1 cellular context compared by ENCODE assay signal in the genomic region with DNA sequence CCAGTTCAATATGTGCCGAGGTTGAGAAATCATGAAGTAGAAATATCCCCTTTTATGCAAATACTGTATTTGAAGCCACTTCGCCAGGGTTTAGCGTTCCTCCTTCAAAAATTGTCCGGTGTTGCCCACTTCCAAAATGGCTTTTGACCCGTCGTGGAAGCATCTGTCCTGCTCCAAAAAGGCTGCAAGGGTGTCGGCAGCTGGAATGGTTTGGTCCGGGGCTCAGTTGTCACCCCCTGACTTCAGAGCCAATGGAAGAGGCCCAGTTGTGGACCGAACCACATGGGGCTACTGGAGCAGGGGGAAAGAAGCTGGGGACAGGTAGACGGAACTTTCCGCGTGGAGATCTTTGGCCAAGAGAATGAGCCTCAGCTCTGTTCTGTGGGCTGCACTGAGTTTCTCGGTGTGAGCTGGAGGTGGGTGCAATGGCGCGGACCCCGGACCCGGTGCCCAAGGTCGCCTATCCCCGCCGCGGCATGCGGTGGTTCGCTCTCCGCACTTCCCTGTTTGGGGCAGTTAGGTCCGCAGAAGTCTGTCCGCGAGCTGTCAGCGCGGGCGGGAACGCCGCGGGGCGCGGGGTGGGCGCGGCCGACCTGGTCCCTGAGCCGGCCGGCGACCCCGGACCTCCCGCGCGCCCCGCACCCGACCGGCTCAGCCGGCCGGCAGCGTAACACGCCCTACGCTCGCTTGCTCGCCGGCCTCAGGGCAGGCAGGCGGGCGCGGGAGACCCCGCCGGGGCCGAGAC.
TF ChIP-seq lines count a peak whose summit lies in the region.

A gene (plus strand): TSS at position 527 of the 745 bp plus-strand sequence. CDS start 259 bp downstream, outside the sequence.

TF ChIP-seq in K562, 482 proteins besides CTCF, POLR2A, EP300 and RAD21 (continued from another document and continues in another):
- TF ChIP-seq JUND (IDR thresholded peaks at IDR 0.05; ENCODE audit: borderline replicate concordance, low read depth, low read length) (peak; percentile 99), JUND (tag; IDR thresholded peaks at IDR 0.05; ENCODE audit: borderline replicate concordance, low read depth, low read length) (no peak), ZNF75A (CRISPR knock-in tag; IDR thresholded peaks at IDR 0.05) (no peak), NCOA4 (IDR thresholded peaks at IDR 0.05; ENCODE audit: partially characterized antibody) (no peak), ZBTB7A (IDR thresholded peaks at IDR 0.05; ENCODE audit: borderline replicate concordance, control insufficient read depth, low read depth, low read length) (peak; percentile 93; the same call in 1 of the 2 replicates), BRD9 (IDR thresholded peaks at IDR 0.05; ENCODE audit: low read depth, partially characterized antibody) (no peak), ZNF23 (CRISPR knock-in tag; IDR thresholded peaks at IDR 0.05) (no peak), HDAC8 (tag; IDR thresholded peaks at IDR 0.05) (0 out of 2 replicates have a peak, but pooled peaks have one; percentile 22), RB1 (IDR thresholded peaks at IDR 0.05; ENCODE audit: low read depth) (peak; percentile 83; the same call in 1 of the 2 replicates), TAF7 (tag; IDR thresholded peaks at IDR 0.05) (peak; percentile 17; the same call in 1 of the 2 replicates), CC2D1A (IDR thresholded peaks at IDR 0.05) (no peak), PHB (CRISPR knock-in tag; IDR thresholded peaks at IDR 0.05) (no peak), ZNF785 (CRISPR knock-in tag; IDR thresholded peaks at IDR 0.05) (no peak), MAFF (IDR thresholded peaks at IDR 0.05; ENCODE audit: low read length) (peak; percentile 84), ZKSCAN3 (CRISPR knock-in tag; IDR thresholded peaks at IDR 0.05) (no peak), TEAD2 (tag; IDR thresholded peaks at IDR 0.05) (no peak), NFATC3 (IDR thresholded peaks at IDR 0.05) (no peak), ILF3 (IDR thresholded peaks at IDR 0.05; ENCODE audit: borderline replicate concordance) (no peak), KDM2B (CRISPR knock-in tag; IDR thresholded peaks at IDR 0.05) (no peak), RAD51 (IDR thresholded peaks at IDR 0.05; ENCODE audit: borderline replicate concordance, low read depth) (no peak), FOXM1 (IDR thresholded peaks at IDR 0.05; ENCODE audit: low read depth) (peak; percentile 98), FOXM1 (CRISPR knock-in tag; IDR thresholded peaks at IDR 0.05; ENCODE audit: low read depth) (no peak), SIX5 (IDR thresholded peaks at IDR 0.05; ENCODE audit: borderline replicate concordance in 1 of 2, insufficient read depth in 1 of 2, low read depth in 1 of 2, low read length in 2 of 2) (peak; percentile 75 to 83), RFX1 (IDR thresholded peaks at IDR 0.05) (no peak; the same call in 1 of the 2 replicates), SPI1 (IDR thresholded peaks at IDR 0.05; ENCODE audit: borderline replicate concordance, low read depth, low read length) (peak; percentile 98), E2F3 (CRISPR knock-in tag; IDR thresholded peaks at IDR 0.05) (peak; percentile 79), YY1 (IDR thresholded peaks at IDR 0.05; ENCODE audit: borderline replicate concordance in 1 of 3, control insufficient read depth in 1 of 3, extremely low read depth in 1 of 3, insufficient read depth in 3 of 3, insufficient read length in 1 of 3, insufficient replicate concordance in 2 of 3, low read depth in 1 of 3, low read length in 2 of 3) (peak; percentile 85 to 99 (median 98))
- TF ChIP-seq, protein P1, sequence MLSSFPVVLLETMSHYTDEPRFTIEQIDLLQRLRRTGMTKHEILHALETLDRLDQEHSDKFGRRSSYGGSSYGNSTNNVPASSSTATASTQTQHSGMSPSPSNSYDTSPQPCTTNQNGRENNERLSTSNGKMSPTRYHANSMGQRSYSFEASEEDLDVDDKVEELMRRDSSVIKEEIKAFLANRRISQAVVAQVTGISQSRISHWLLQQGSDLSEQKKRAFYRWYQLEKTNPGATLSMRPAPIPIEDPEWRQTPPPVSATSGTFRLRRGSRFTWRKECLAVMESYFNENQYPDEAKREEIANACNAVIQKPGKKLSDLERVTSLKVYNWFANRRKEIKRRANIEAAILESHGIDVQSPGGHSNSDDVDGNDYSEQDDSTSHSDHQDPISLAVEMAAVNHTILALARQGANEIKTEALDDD (IDR thresholded peaks at IDR 0.05) = no peak
- TF ChIP-seq, protein P2, sequence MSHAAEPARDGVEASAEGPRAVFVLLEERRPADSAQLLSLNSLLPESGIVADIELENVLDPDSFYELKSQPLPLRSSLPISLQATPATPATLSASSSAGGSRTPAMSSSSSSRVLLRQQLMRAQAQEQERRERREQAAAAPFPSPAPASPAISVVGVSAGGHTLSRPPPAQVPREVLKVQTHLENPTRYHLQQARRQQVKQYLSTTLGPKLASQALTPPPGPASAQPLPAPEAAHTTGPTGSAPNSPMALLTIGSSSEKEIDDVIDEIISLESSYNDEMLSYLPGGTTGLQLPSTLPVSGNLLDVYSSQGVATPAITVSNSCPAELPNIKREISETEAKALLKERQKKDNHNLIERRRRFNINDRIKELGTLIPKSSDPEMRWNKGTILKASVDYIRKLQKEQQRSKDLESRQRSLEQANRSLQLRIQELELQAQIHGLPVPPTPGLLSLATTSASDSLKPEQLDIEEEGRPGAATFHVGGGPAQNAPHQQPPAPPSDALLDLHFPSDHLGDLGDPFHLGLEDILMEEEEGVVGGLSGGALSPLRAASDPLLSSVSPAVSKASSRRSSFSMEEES (CRISPR knock-in tag; IDR thresholded peaks at IDR 0.05) = no peak
- TF ChIP-seq, protein P3, sequence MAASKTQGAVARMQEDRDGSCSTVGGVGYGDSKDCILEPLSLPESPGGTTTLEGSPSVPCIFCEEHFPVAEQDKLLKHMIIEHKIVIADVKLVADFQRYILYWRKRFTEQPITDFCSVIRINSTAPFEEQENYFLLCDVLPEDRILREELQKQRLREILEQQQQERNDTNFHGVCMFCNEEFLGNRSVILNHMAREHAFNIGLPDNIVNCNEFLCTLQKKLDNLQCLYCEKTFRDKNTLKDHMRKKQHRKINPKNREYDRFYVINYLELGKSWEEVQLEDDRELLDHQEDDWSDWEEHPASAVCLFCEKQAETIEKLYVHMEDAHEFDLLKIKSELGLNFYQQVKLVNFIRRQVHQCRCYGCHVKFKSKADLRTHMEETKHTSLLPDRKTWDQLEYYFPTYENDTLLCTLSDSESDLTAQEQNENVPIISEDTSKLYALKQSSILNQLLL (CRISPR knock-in tag; IDR thresholded peaks at IDR 0.05; ENCODE audit: borderline replicate concordance) = no peak
- TF ChIP-seq, protein P4, sequence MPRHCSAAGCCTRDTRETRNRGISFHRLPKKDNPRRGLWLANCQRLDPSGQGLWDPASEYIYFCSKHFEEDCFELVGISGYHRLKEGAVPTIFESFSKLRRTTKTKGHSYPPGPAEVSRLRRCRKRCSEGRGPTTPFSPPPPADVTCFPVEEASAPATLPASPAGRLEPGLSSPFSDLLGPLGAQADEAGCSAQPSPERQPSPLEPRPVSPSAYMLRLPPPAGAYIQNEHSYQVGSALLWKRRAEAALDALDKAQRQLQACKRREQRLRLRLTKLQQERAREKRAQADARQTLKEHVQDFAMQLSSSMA (CRISPR knock-in tag; IDR thresholded peaks at IDR 0.05) = peak; percentile 66; the same call in 1 of the 2 replicates
- TF ChIP-seq, protein P5, sequence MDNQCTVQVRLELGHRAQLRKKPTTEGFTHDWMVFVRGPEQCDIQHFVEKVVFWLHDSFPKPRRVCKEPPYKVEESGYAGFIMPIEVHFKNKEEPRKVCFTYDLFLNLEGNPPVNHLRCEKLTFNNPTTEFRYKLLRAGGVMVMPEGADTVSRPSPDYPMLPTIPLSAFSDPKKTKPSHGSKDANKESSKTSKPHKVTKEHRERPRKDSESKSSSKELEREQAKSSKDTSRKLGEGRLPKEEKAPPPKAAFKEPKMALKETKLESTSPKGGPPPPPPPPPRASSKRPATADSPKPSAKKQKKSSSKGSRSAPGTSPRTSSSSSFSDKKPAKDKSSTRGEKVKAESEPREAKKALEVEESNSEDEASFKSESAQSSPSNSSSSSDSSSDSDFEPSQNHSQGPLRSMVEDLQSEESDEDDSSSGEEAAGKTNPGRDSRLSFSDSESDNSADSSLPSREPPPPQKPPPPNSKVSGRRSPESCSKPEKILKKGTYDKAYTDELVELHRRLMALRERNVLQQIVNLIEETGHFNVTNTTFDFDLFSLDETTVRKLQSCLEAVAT (IDR thresholded peaks at IDR 0.05) = no peak
- TF ChIP-seq, protein P6, sequence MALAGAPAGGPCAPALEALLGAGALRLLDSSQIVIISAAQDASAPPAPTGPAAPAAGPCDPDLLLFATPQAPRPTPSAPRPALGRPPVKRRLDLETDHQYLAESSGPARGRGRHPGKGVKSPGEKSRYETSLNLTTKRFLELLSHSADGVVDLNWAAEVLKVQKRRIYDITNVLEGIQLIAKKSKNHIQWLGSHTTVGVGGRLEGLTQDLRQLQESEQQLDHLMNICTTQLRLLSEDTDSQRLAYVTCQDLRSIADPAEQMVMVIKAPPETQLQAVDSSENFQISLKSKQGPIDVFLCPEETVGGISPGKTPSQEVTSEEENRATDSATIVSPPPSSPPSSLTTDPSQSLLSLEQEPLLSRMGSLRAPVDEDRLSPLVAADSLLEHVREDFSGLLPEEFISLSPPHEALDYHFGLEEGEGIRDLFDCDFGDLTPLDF (CRISPR knock-in tag; IDR thresholded peaks at IDR 0.05) = peak; percentile 55; the same call in 1 of the 2 replicates
- TF ChIP-seq, protein P7, sequence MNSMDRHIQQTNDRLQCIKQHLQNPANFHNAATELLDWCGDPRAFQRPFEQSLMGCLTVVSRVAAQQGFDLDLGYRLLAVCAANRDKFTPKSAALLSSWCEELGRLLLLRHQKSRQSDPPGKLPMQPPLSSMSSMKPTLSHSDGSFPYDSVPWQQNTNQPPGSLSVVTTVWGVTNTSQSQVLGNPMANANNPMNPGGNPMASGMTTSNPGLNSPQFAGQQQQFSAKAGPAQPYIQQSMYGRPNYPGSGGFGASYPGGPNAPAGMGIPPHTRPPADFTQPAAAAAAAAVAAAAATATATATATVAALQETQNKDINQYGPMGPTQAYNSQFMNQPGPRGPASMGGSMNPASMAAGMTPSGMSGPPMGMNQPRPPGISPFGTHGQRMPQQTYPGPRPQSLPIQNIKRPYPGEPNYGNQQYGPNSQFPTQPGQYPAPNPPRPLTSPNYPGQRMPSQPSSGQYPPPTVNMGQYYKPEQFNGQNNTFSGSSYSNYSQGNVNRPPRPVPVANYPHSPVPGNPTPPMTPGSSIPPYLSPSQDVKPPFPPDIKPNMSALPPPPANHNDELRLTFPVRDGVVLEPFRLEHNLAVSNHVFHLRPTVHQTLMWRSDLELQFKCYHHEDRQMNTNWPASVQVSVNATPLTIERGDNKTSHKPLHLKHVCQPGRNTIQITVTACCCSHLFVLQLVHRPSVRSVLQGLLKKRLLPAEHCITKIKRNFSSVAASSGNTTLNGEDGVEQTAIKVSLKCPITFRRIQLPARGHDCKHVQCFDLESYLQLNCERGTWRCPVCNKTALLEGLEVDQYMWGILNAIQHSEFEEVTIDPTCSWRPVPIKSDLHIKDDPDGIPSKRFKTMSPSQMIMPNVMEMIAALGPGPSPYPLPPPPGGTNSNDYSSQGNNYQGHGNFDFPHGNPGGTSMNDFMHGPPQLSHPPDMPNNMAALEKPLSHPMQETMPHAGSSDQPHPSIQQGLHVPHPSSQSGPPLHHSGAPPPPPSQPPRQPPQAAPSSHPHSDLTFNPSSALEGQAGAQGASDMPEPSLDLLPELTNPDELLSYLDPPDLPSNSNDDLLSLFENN (IDR thresholded peaks at IDR 0.05; ENCODE audit: low read depth in 2 of 2, low read length in 2 of 2) = no peak
- TF ChIP-seq, protein P8, sequence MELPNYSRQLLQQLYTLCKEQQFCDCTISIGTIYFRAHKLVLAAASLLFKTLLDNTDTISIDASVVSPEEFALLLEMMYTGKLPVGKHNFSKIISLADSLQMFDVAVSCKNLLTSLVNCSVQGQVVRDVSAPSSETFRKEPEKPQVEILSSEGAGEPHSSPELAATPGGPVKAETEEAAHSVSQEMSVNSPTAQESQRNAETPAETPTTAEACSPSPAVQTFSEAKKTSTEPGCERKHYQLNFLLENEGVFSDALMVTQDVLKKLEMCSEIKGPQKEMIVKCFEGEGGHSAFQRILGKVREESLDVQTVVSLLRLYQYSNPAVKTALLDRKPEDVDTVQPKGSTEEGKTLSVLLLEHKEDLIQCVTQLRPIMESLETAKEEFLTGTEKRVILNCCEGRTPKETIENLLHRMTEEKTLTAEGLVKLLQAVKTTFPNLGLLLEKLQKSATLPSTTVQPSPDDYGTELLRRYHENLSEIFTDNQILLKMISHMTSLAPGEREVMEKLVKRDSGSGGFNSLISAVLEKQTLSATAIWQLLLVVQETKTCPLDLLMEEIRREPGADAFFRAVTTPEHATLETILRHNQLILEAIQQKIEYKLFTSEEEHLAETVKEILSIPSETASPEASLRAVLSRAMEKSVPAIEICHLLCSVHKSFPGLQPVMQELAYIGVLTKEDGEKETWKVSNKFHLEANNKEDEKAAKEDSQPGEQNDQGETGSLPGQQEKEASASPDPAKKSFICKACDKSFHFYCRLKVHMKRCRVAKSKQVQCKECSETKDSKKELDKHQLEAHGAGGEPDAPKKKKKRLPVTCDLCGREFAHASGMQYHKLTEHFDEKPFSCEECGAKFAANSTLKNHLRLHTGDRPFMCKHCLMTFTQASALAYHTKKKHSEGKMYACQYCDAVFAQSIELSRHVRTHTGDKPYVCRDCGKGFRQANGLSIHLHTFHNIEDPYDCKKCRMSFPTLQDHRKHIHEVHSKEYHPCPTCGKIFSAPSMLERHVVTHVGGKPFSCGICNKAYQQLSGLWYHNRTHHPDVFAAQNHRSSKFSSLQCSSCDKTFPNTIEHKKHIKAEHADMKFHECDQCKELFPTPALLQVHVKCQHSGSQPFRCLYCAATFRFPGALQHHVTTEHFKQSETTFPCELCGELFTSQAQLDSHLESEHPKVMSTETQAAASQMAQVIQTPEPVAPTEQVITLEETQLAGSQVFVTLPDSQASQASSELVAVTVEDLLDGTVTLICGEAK (IDR thresholded peaks at IDR 0.05) = peak; percentile 59; the same call in 1 of the 2 replicates
- TF ChIP-seq, protein P8 (CRISPR knock-in tag; IDR thresholded peaks at IDR 0.05) = no peak
